ENCODE assay signal across 8 cellular contexts in genomic region chr6:24494726-24495515, GRCh38. TPM values are rescaled to one million over a fixed set of nuclear protein-coding genes. Genes with fewer than 3 reads are reported as not detected.
A peak's percentile ranks its signal among the peaks of the same experiment; 100 is the strongest.
DNase-seq lines count a peak whose midpoint lies in the region; ATAC-seq and TF ChIP-seq lines count a peak whose summit lies in the region.

TSS of gene ALDH5A1 (plus strand) at chr6:24494969. CDS start at chr6:24494997, 28 bp downstream.

- no peak for TF ChIP-seq EP300 in Ishikawa (IDR thresholded peaks at IDR 0.05; ENCODE audit: borderline replicate concordance)

- H3K4me2 ChIP-seq in DND-41 (ENCODE audit: insufficient read depth, low read length): peak within 1 kb of the TSS; percentile 92
- H3K4me2 ChIP-seq in parathyroid adenoma (ENCODE audit: low read length): peak within 1 kb of the TSS; percentile 94

- H3K4me1 ChIP-seq in DND-41 (ENCODE audit: insufficient read depth, low read length) (peaks cover 35% of the 10 kb centered on the region), parathyroid adenoma (no peaks in the 10 kb centered on the region), tibial artery (peaks cover 0 to 20% (median 6%) of the 10 kb centered on the region in 4 donors)

- intact Hi-C loops in activated naive CD4-positive, alpha-beta T cell treated with anti-CD3 and anti-CD28 coated beads for 36 hours (cut with micrococcal nuclease): loop anchor here (1.0 to 5.0 kb wide), 4 partner anchors 26 to 171 kb away; partner anchors contain the start of genes KIAA0319, MRS2 and TDP2
- intact Hi-C loops in head of caudate nucleus (cut with DNase I): no loop called here
- intact Hi-C loops in tibial artery (cut with DNase I; ENCODE audit: low total_unique reads): no loop called here

- H3K36me3 ChIP-seq in DND-41 (ENCODE audit: insufficient read depth, low read length) (peaks cover 13% of the 10 kb centered on the region), parathyroid adenoma (ENCODE audit: control insufficient read depth, insufficient read depth, low read length) (no peaks in the 10 kb centered on the region), tibial artery (no peaks in the 10 kb centered on the region)

- H3K9me3 ChIP-seq in DND-41 (ENCODE audit: insufficient read depth, low read length, severe bottlenecking) (no peaks in the 10 kb centered on the region), parathyroid adenoma (ENCODE audit: control insufficient read depth, low read length) (no peaks in the 10 kb centered on the region), tibial artery (no peaks in the 10 kb centered on the region)

- peak within 1 kb of the TSS; percentile 56 to 86 for H3K4me3 ChIP-seq in DND-41 (ENCODE audit: low read depth in 1 of 2, low read length in 2 of 2)
- peak within 1 kb of the TSS; percentile 69 for H3K4me3 ChIP-seq in parathyroid adenoma (ENCODE audit: low read depth, low read length)
- peak within 1 kb of the TSS; percentile 75 to 77 for H3K4me3 ChIP-seq in tibial artery

- no peaks in the 10 kb centered on the region for H4K20me1 ChIP-seq in DND-41 (ENCODE audit: insufficient read depth, low read length)

- CTCF ChIA-PET in activated naive CD4-positive, alpha-beta T cell treated with anti-CD3 and anti-CD28 coated beads for 36 hours (lab: Charles Lee): interaction anchor here (0.6 to 5.7 kb wide), 16 partner anchors 9 to 302 kb away, joined by 3 to 47 read pairs (median 5); no protein-coding TSS in a partner anchor

- DNase-seq in DND-41 (peak; percentile 86), SK-MEL-5 (ENCODE audit: low read depth, low spot score) (peak; percentile 52), head of caudate nucleus (peak; percentile 48 to 94 (median 83)), tibial artery (peak; percentile 52 to 76)
- DNase-seq in activated naive CD4-positive, alpha-beta T cell treated with anti-CD3 and anti-CD28 coated beads for 36 hours: peak; percentile 87

- ATAC-seq in DND-41 (ENCODE audit: insufficient read depth, low read depth): peak; percentile 78
- ATAC-seq in GM21528 (IDR thresholded peaks at IDR 0.05; ENCODE audit: low FRiP score, unreplicated experiment): peak; percentile 76

- H3K27ac Mint-ChIP-seq in activated naive CD4-positive, alpha-beta T cell treated with anti-CD3 and anti-CD28 coated beads for 36 hours: peak within 1 kb of the TSS; percentile 19

- peak; percentile 63 for TF ChIP-seq CTCF in DND-41 (IDR thresholded peaks at IDR 0.05; ENCODE audit: borderline replicate concordance, extremely low read depth, low read length, poor library complexity, severe bottlenecking)
- peak; percentile 13 for TF ChIP-seq CTCF in parathyroid adenoma (IDR thresholded peaks at IDR 0.05)
- TF ChIP-seq CTCF in tibial artery (IDR thresholded peaks at IDR 0.05): peak in 1 of 2 experiments; percentile 6

- peaks cover 11% of the 10 kb centered on the region for H3K36me3 Mint-ChIP-seq in activated naive CD4-positive, alpha-beta T cell treated with anti-CD3 and anti-CD28 coated beads for 36 hours (ENCODE audit: low read depth)

- H3K4me3 Mint-ChIP-seq in activated naive CD4-positive, alpha-beta T cell treated with anti-CD3 and anti-CD28 coated beads for 36 hours: peak within 1 kb of the TSS; percentile 79

- H3K79me2 ChIP-seq in DND-41 (ENCODE audit: insufficient read depth, low read length) (peaks cover 11% of the 10 kb centered on the region), parathyroid adenoma (no peaks in the 10 kb centered on the region)

- in situ Hi-C loops in SK-MEL-5 (cut with HindIII; ENCODE audit: low pct_unique_long_range_greater_than_20kb, low sequenced_read_pairs): no loop called here

- H3K27me3 Mint-ChIP-seq in activated naive CD4-positive, alpha-beta T cell treated with anti-CD3 and anti-CD28 coated beads for 36 hours (ENCODE audit: low read depth): no peaks in the 10 kb centered on the region

- no peak for TF ChIP-seq RAD21 in Ishikawa (IDR thresholded peaks at IDR 0.05; ENCODE audit: low read depth)

- peak within 1 kb of the TSS; percentile 93 for H3K9ac ChIP-seq in DND-41 (ENCODE audit: low read depth, low read length)
- no peak within 1 kb of the TSS for H3K9ac ChIP-seq in parathyroid adenoma

- H3K9me3 Mint-ChIP-seq in activated naive CD4-positive, alpha-beta T cell treated with anti-CD3 and anti-CD28 coated beads for 36 hours: peaks cover 8% of the 10 kb centered on the region

- H3K27ac ChIP-seq in DND-41 (ENCODE audit: low read length) (peak within 1 kb of the TSS; percentile 77), parathyroid adenoma (peak within 1 kb of the TSS; percentile 59), tibial artery (peak within 1 kb of the TSS; percentile 85 to 91)

- H2AFZ ChIP-seq in DND-41 (ENCODE audit: low read depth, low read length) (peak within 1 kb of the TSS; percentile 98), parathyroid adenoma (peak within 1 kb of the TSS; percentile 83)

- H3K27me3 ChIP-seq in DND-41 (ENCODE audit: insufficient read depth, low read length, poor library complexity): no peaks in the 10 kb centered on the region
- no peaks in the 10 kb centered on the region for H3K27me3 ChIP-seq in parathyroid adenoma (ENCODE audit: control insufficient read depth, insufficient read depth, low read length)
- no peaks in the 10 kb centered on the region for H3K27me3 ChIP-seq in tibial artery

- peaks cover 14% of the 10 kb centered on the region for H3K4me1 Mint-ChIP-seq in activated naive CD4-positive, alpha-beta T cell treated with anti-CD3 and anti-CD28 coated beads for 36 hours (ENCODE audit: low read depth)

TF ChIP-seq in Ishikawa, 13 proteins besides CTCF, POLR2A, EP300 and RAD21:
- TF ChIP-seq ZBTB7A (IDR thresholded peaks at IDR 0.05; ENCODE audit: low read depth): peak; percentile 80; the same call in 1 of the 2 replicates
- peak; percentile 82 for TF ChIP-seq EGR1 (IDR thresholded peaks at IDR 0.05)
- no peak for TF ChIP-seq NFIC (IDR thresholded peaks at IDR 0.05)
- TF ChIP-seq MAX (IDR thresholded peaks at IDR 0.05): peak; percentile 44

RNA-seq across cellular contexts. Expression of gene ALDH5A1, which starts in this region (rescaled TPM):
- 6.1 and 7.2 TPM in 2 replicates for total RNA-seq in SK-MEL-5 (2014; rRNA removed; shearing (Covaris generic))
- 9.4 and 13.2 TPM in 2 replicates for polyA plus RNA-seq in SK-MEL-5 (2015; cell fraction: cytosol; rRNA removed)
- polyA plus RNA-seq in SK-MEL-5 (2015; cell fraction: nucleus; rRNA removed): 12.8 and 13.6 TPM in 2 replicates
- total RNA-seq in activated naive CD4-positive, alpha-beta T cell treated with anti-CD3 and anti-CD28 coated beads for 36 hours: 10 to 100 TPM; 15.8 to 16.8 TPM

Comparison
In these comparisons a context has a peak if more than half of its experiments do, and no peak if none do; other contexts are left out.
1. Peak in every context shown above with its lines: DNase-seq, ATAC-seq, H3K4me3 ChIP-seq and H3K27ac ChIP-seq.